ENCODE assay signal across 8 cellular contexts in genomic region chr12:50074936-50075807, GRCh38. TPM values are rescaled to one million over a fixed set of nuclear protein-coding genes. Genes with fewer than 3 reads are reported as not detected.
DNase-seq lines count a peak whose midpoint lies in the region; ATAC-seq lines count a peak whose summit lies in the region.

No MANE protein-coding gene starts in this region.

- H3K4me1 Mint-ChIP-seq in central memory CD8-positive, alpha-beta T cell = peaks cover 11% of the 10 kb centered on the region

- H3K36me3 Mint-ChIP-seq in central memory CD8-positive, alpha-beta T cell (ENCODE audit: insufficient read depth) = peaks cover 3% of the 10 kb centered on the region

- H3K9me3 Mint-ChIP-seq in central memory CD8-positive, alpha-beta T cell = no peaks in the 10 kb centered on the region

- H3K4me3 Mint-ChIP-seq in central memory CD8-positive, alpha-beta T cell = no peak overlapping the region

- ATAC-seq in GM18502 (IDR thresholded peaks at IDR 0.05; ENCODE audit: poor library complexity, unreplicated experiment) = peak; percentile 69
- ATAC-seq in HG02973 (IDR thresholded peaks at IDR 0.05; ENCODE audit: unreplicated experiment) = peak; percentile 71
- peak; percentile 84 for ATAC-seq in central memory CD8-positive, alpha-beta T cell (replicated peaks; ENCODE audit: extremely low read depth, poor library complexity, severe bottlenecking)

- peak; percentile 80 for DNase-seq in A172 (ENCODE audit: low spot score)
- peak; percentile 78 for DNase-seq in NCI-H2196 treated with DMSO at 0.1 percent for 48 hours (lab: John Stamatoyannopoulos, UW; ENCODE audit: unreplicated experiment)
- peak; percentile 70 for DNase-seq in activated CD4-positive, CD25-positive, alpha-beta regulatory T cell treated with anti-CD3 and anti-CD28 coated beads, Interleukin-2, amount 50 U/mL, for 16 hours (ENCODE audit: low read depth, low spot score)
- DNase-seq in central memory CD8-positive, alpha-beta T cell (ENCODE audit: low spot score in 2 of 2) = peak; percentile 62 to 74
- DNase-seq in left kidney (ENCODE audit: low read depth, low spot score) = peak; percentile 92
- peak; percentile 80 to 81 for DNase-seq in stimulated activated CD4-positive, alpha-beta T cell treated with anti-CD3 and anti-CD28 coated beads, Interleukin-2, amount 100 ng/mL, for 48 hours

- H3K27ac Mint-ChIP-seq in central memory CD8-positive, alpha-beta T cell (ENCODE audit: low read depth) = peak overlapping the region; percentile 61

- H3K27me3 Mint-ChIP-seq in central memory CD8-positive, alpha-beta T cell = no peaks in the 10 kb centered on the region

RNA-seq across cellular contexts. Expression of gene SMARCD1, which starts 10.0 kb away (rescaled TPM):
- total RNA-seq in A172 (2014; rRNA removed; shearing (Covaris generic)) = 57.4 and 93.9 TPM in 2 replicates

RNA-seq across cellular contexts. Expression of gene ASIC1, which starts 17.8 kb away (rescaled TPM):
- total RNA-seq in A172 (2014; rRNA removed; shearing (Covaris generic)) = 1.6 and 3.3 TPM in 2 replicates

RNA-seq across cellular contexts. Expression of gene GPD1, which starts 28.6 kb away (rescaled TPM):
- 0.29 and 3.8 TPM in 2 replicates for total RNA-seq in A172 (2014; rRNA removed; shearing (Covaris generic))

RNA-seq across cellular contexts. Expression of gene COX14, which starts 36.9 kb away (rescaled TPM):
- 49.7 and 76.4 TPM in 2 replicates for total RNA-seq in A172 (2014; rRNA removed; shearing (Covaris generic))

RNA-seq across cellular contexts. Expression of gene RACGAP1, which starts 49.9 kb away (rescaled TPM):
- 143 and 147 TPM in 2 replicates for total RNA-seq in A172 (2014; rRNA removed; shearing (Covaris generic))

Comparison
In these comparisons a context has a peak if more than half of its experiments do, and no peak if none do; other contexts are left out.
1. Peak in every context shown above with its lines: DNase-seq and ATAC-seq.